14 cellular contexts compared by ENCODE assay signal in genomic region chr9:137280478-137281344, GRCh38. TPM values are rescaled to one million over a fixed set of nuclear protein-coding genes. Genes with fewer than 3 reads are reported as not detected.
A peak's percentile ranks its signal among the peaks of the same experiment; 100 is the strongest.
DNase-seq lines count a peak whose midpoint lies in the region; ATAC-seq and TF ChIP-seq lines count a peak whose summit lies in the region.
"Had no signal": no experiment of that assay in that cellular context is flagged by ENCODE, and none has a peak within 500 bp of the region (broad histone marks: within the 10 kb centered on the region; RNA-seq: fewer than 3 reads in every experiment).

No MANE protein-coding gene starts in this region.

- POLR2A ChIA-PET in activated naive CD8-positive, alpha-beta T cell treated with anti-CD3 and anti-CD28 coated beads, Interleukin-2, amount 10 ng/mL, durations not matched to agents 7 days and 5 days (lab: Charles Lee): interaction anchor here (0.5 kb wide), 1 partner anchor 133 kb away, joined by 3 read pairs; no protein-coding TSS in a partner anchor

- intact Hi-C loops in activated T-helper 2 cell treated with anti-CD3 and anti-CD28 coated beads, Interferon-gamma antibody, Interleukin-2, Interleukin-4, amounts not matched to agents 10 μg/mL and 5 μg/mL and 100 μg/mL, durations not matched to agents 14 hours and 24 hours and 36 hours (cut with micrococcal nuclease): no loop called here

- peaks cover 0 to 44% (median 17%) of the 10 kb centered on the region in 4 donors for H3K4me1 ChIP-seq in tibial nerve

- TF ChIP-seq EP300 in tibial nerve (IDR thresholded peaks at IDR 0.05): no peak

- no peak overlapping the region for H3K4me3 Mint-ChIP-seq in activated naive CD8-positive, alpha-beta T cell treated with anti-CD3 and anti-CD28 coated beads, Interleukin-2, amount 10 ng/mL, durations not matched to agents 7 days and 5 days
- H3K4me3 Mint-ChIP-seq in activated naive CD8-positive, alpha-beta T cell treated with anti-CD3 and anti-CD28 coated beads for 36 hours: no peak overlapping the region
- no peak overlapping the region for H3K4me3 Mint-ChIP-seq in chondrocyte (ENCODE audit: unreplicated experiment)
- H3K4me3 Mint-ChIP-seq in activated T-helper 2 cell treated with anti-CD3 and anti-CD28 coated beads, Interferon-gamma antibody, Interleukin-2, Interleukin-4, amounts not matched to agents 10 μg/mL and 5 μg/mL and 100 μg/mL, durations not matched to agents 14 hours and 24 hours and 36 hours (ENCODE audit: low read depth): no peak overlapping the region

- H3K27ac ChIP-seq in tibial nerve: no peak overlapping the region
- H3K27ac ChIP-seq: A549, HL-60 had no signal

- H3K27me3 Mint-ChIP-seq in activated naive CD8-positive, alpha-beta T cell treated with anti-CD3 and anti-CD28 coated beads, Interleukin-2, amount 10 ng/mL, durations not matched to agents 7 days and 5 days: no peaks in the 10 kb centered on the region
- H3K27me3 Mint-ChIP-seq in activated naive CD8-positive, alpha-beta T cell treated with anti-CD3 and anti-CD28 coated beads for 36 hours: peaks cover 28% of the 10 kb centered on the region
- H3K27me3 Mint-ChIP-seq in chondrocyte (ENCODE audit: low read depth): no peaks in the 10 kb centered on the region
- H3K27me3 Mint-ChIP-seq in activated T-helper 2 cell treated with anti-CD3 and anti-CD28 coated beads, Interferon-gamma antibody, Interleukin-2, Interleukin-4, amounts not matched to agents 10 μg/mL and 5 μg/mL and 100 μg/mL, durations not matched to agents 14 hours and 24 hours and 36 hours (ENCODE audit: low read depth): no peaks in the 10 kb centered on the region

- peak; percentile 44 for DNase-seq in activated naive CD8-positive, alpha-beta T cell treated with anti-CD3 and anti-CD28 coated beads, Interleukin-2, amount 10 ng/mL, durations not matched to agents 7 days and 5 days
- DNase-seq in activated naive CD8-positive, alpha-beta T cell treated with anti-CD3 and anti-CD28 coated beads for 36 hours: no peak
- peak; percentile 94 for DNase-seq in chondrocyte (ENCODE audit: low spot score)
- DNase-seq in iPS-NIHi7 (ENCODE audit: extremely low spot score): peak; percentile 73
- no peak for DNase-seq in tibial nerve (ENCODE audit: low spot score in 2 of 2)
- DNase-seq in activated T-helper 2 cell treated with anti-CD3 and anti-CD28 coated beads, Interferon-gamma antibody, Interleukin-2, Interleukin-4, amounts not matched to agents 10 μg/mL and 5 μg/mL and 100 μg/mL, durations not matched to agents 14 hours and 24 hours and 36 hours (ENCODE audit: low spot score): no peak
- no peak for DNase-seq in RKO (ENCODE audit: low spot score)
- DNase-seq: activated T-cell treated with anti-CD3 and anti-CD28 coated beads, Interleukin-2, amount 50 U/mL, for 48 hours; midbrain; stimulated activated CD4-positive, alpha-beta T cell treated with anti-CD3 and anti-CD28 coated beads, Interleukin-1b, Interleukin-23, amount 100 ng/mL, for 48 hours had no signal

- no peak for ATAC-seq in activated naive CD8-positive, alpha-beta T cell treated with anti-CD3 and anti-CD28 coated beads, Interleukin-2, amount 10 ng/mL, durations not matched to agents 7 days and 5 days (ENCODE audit: low read depth)
- no peak for ATAC-seq in GM21576 (IDR thresholded peaks at IDR 0.05; ENCODE audit: unreplicated experiment)
- ATAC-seq: A549 had no signal

- H3K27ac Mint-ChIP-seq in activated naive CD8-positive, alpha-beta T cell treated with anti-CD3 and anti-CD28 coated beads, Interleukin-2, amount 10 ng/mL, durations not matched to agents 7 days and 5 days: no peak overlapping the region
- no peak overlapping the region for H3K27ac Mint-ChIP-seq in activated naive CD8-positive, alpha-beta T cell treated with anti-CD3 and anti-CD28 coated beads for 36 hours
- no peak overlapping the region for H3K27ac Mint-ChIP-seq in chondrocyte (ENCODE audit: unreplicated experiment)
- H3K27ac Mint-ChIP-seq in activated T-helper 2 cell treated with anti-CD3 and anti-CD28 coated beads, Interferon-gamma antibody, Interleukin-2, Interleukin-4, amounts not matched to agents 10 μg/mL and 5 μg/mL and 100 μg/mL, durations not matched to agents 14 hours and 24 hours and 36 hours: no peak overlapping the region

- no peaks in the 10 kb centered on the region for H3K36me3 Mint-ChIP-seq in activated naive CD8-positive, alpha-beta T cell treated with anti-CD3 and anti-CD28 coated beads, Interleukin-2, amount 10 ng/mL, durations not matched to agents 7 days and 5 days
- no peaks in the 10 kb centered on the region for H3K36me3 Mint-ChIP-seq in activated naive CD8-positive, alpha-beta T cell treated with anti-CD3 and anti-CD28 coated beads for 36 hours
- H3K36me3 Mint-ChIP-seq in chondrocyte (ENCODE audit: low read depth): no peaks in the 10 kb centered on the region
- H3K36me3 Mint-ChIP-seq in activated T-helper 2 cell treated with anti-CD3 and anti-CD28 coated beads, Interferon-gamma antibody, Interleukin-2, Interleukin-4, amounts not matched to agents 10 μg/mL and 5 μg/mL and 100 μg/mL, durations not matched to agents 14 hours and 24 hours and 36 hours (ENCODE audit: low read depth): peaks cover 10% of the 10 kb centered on the region

- peak; percentile 82 for TF ChIP-seq CTCF in chondrocyte (IDR thresholded peaks at IDR 0.05)
- peak in 4 of 5 experiments; percentile 14 to 18 (median 17) for TF ChIP-seq CTCF in tibial nerve (IDR thresholded peaks at IDR 0.05)

- no peak for TF ChIP-seq POLR2A in tibial nerve (IDR thresholded peaks at IDR 0.05)

- H3K4me3 ChIP-seq in tibial nerve: peak overlapping the region in 1 of 4 donors; percentile 12
- H3K4me3 ChIP-seq: A549 had no signal

- H3K36me3 ChIP-seq in tibial nerve: peaks cover 0 to 17% (median 0%) of the 10 kb centered on the region in 3 donors

- H3K27me3 ChIP-seq in tibial nerve: peaks cover 0 to 56% of the 10 kb centered on the region in 2 donors
- H3K27me3 ChIP-seq: upper lobe of left lung had no signal

- WGBS in tibial nerve, 2 donors: 45% methylated on average over 41 to 66 of the region's 85 CpGs

- H3K9me3 Mint-ChIP-seq in activated naive CD8-positive, alpha-beta T cell treated with anti-CD3 and anti-CD28 coated beads, Interleukin-2, amount 10 ng/mL, durations not matched to agents 7 days and 5 days: no peaks in the 10 kb centered on the region
- no peaks in the 10 kb centered on the region for H3K9me3 Mint-ChIP-seq in activated naive CD8-positive, alpha-beta T cell treated with anti-CD3 and anti-CD28 coated beads for 36 hours
- H3K9me3 Mint-ChIP-seq in chondrocyte (ENCODE audit: low read depth): no peaks in the 10 kb centered on the region
- no peaks in the 10 kb centered on the region for H3K9me3 Mint-ChIP-seq in activated T-helper 2 cell treated with anti-CD3 and anti-CD28 coated beads, Interferon-gamma antibody, Interleukin-2, Interleukin-4, amounts not matched to agents 10 μg/mL and 5 μg/mL and 100 μg/mL, durations not matched to agents 14 hours and 24 hours and 36 hours

- peaks cover 0 to 22% (median 0%) of the 10 kb centered on the region in 4 donors for H3K9me3 ChIP-seq in tibial nerve
- H3K9me3 ChIP-seq: A549, upper lobe of left lung had no signal

- H3K4me1 Mint-ChIP-seq in activated naive CD8-positive, alpha-beta T cell treated with anti-CD3 and anti-CD28 coated beads, Interleukin-2, amount 10 ng/mL, durations not matched to agents 7 days and 5 days: peaks cover 4% of the 10 kb centered on the region
- peaks cover 7% of the 10 kb centered on the region for H3K4me1 Mint-ChIP-seq in activated naive CD8-positive, alpha-beta T cell treated with anti-CD3 and anti-CD28 coated beads for 36 hours
- H3K4me1 Mint-ChIP-seq in chondrocyte (ENCODE audit: low read depth): peaks cover 19% of the 10 kb centered on the region
- peaks cover 8% of the 10 kb centered on the region for H3K4me1 Mint-ChIP-seq in activated T-helper 2 cell treated with anti-CD3 and anti-CD28 coated beads, Interferon-gamma antibody, Interleukin-2, Interleukin-4, amounts not matched to agents 10 μg/mL and 5 μg/mL and 100 μg/mL, durations not matched to agents 14 hours and 24 hours and 36 hours (ENCODE audit: low read depth)

RNA-seq across cellular contexts. Expression of gene TOR4A, which starts 3.2 kb away (rescaled TPM):
- total RNA-seq in activated naive CD8-positive, alpha-beta T cell treated with anti-CD3 and anti-CD28 coated beads, Interleukin-2, amount 10 ng/mL, durations not matched to agents 7 days and 5 days: 1 to 10 TPM; 8.1 to 8.2 TPM
- total RNA-seq in activated naive CD8-positive, alpha-beta T cell treated with anti-CD3 and anti-CD28 coated beads for 36 hours: 1 to 10 TPM; 3.6 to 3.9 TPM
- total RNA-seq in chondrocyte: 0.85 to 3.5 TPM (median 3.4 TPM) in 3 replicates
- total RNA-seq in tibial nerve: 10 to 100 TPM in 1 of 4 donors, 1 to 10 TPM in 3; 3.3 to 11.4 (median 4.3) TPM
- total RNA-seq in activated T-helper 2 cell treated with anti-CD3 and anti-CD28 coated beads, Interferon-gamma antibody, Interleukin-2, Interleukin-4, amounts not matched to agents 10 μg/mL and 5 μg/mL and 100 μg/mL, durations not matched to agents 14 hours and 24 hours and 36 hours: 17.2 and 17.5 TPM in 2 replicates

RNA-seq across cellular contexts. Expression of gene NRARP, which starts 21.4 kb away (rescaled TPM):
- 1 to 10 TPM; 1.2 to 1.7 TPM for total RNA-seq in activated naive CD8-positive, alpha-beta T cell treated with anti-CD3 and anti-CD28 coated beads, Interleukin-2, amount 10 ng/mL, durations not matched to agents 7 days and 5 days
- 1 to 10 TPM; 5.0 to 5.3 TPM for total RNA-seq in activated naive CD8-positive, alpha-beta T cell treated with anti-CD3 and anti-CD28 coated beads for 36 hours
- 0.39 to 6.9 TPM (median 6.7 TPM) in 3 replicates for total RNA-seq in chondrocyte
- 10 to 100 TPM in 1 of 4 donors, 1 to 10 TPM in 3; 3.1 to 13.5 (median 3.9) TPM for total RNA-seq in tibial nerve
- 9.3 and 11.2 TPM in 2 replicates for total RNA-seq in activated T-helper 2 cell treated with anti-CD3 and anti-CD28 coated beads, Interferon-gamma antibody, Interleukin-2, Interleukin-4, amounts not matched to agents 10 μg/mL and 5 μg/mL and 100 μg/mL, durations not matched to agents 14 hours and 24 hours and 36 hours

RNA-seq across cellular contexts. Expression of gene NELFB, which starts 25.6 kb away (rescaled TPM):
- total RNA-seq in activated naive CD8-positive, alpha-beta T cell treated with anti-CD3 and anti-CD28 coated beads, Interleukin-2, amount 10 ng/mL, durations not matched to agents 7 days and 5 days: 10 to 100 TPM; 58.7 to 63.1 TPM
- total RNA-seq in activated naive CD8-positive, alpha-beta T cell treated with anti-CD3 and anti-CD28 coated beads for 36 hours: 10 to 100 TPM; 54.4 to 56.4 TPM
- total RNA-seq in chondrocyte (48.0 to 55.1 TPM (median 52.4 TPM) in 3 replicates), tibial nerve (10 to 100 TPM; 29.7 to 52.0 (median 38.7) TPM)
- total RNA-seq in activated T-helper 2 cell treated with anti-CD3 and anti-CD28 coated beads, Interferon-gamma antibody, Interleukin-2, Interleukin-4, amounts not matched to agents 10 μg/mL and 5 μg/mL and 100 μg/mL, durations not matched to agents 14 hours and 24 hours and 36 hours: 71.4 and 72.6 TPM in 2 replicates

RNA-seq across cellular contexts. Expression of gene STPG3, which starts 29.6 kb away (rescaled TPM):
- not detected for total RNA-seq in activated naive CD8-positive, alpha-beta T cell treated with anti-CD3 and anti-CD28 coated beads, Interleukin-2, amount 10 ng/mL, durations not matched to agents 7 days and 5 days
- total RNA-seq in activated naive CD8-positive, alpha-beta T cell treated with anti-CD3 and anti-CD28 coated beads for 36 hours: not detected
- total RNA-seq in chondrocyte: not detected in 3 replicates
- not detected for total RNA-seq in tibial nerve
- 0.48 TPM in 2 replicates for total RNA-seq in activated T-helper 2 cell treated with anti-CD3 and anti-CD28 coated beads, Interferon-gamma antibody, Interleukin-2, Interleukin-4, amounts not matched to agents 10 μg/mL and 5 μg/mL and 100 μg/mL, durations not matched to agents 14 hours and 24 hours and 36 hours

RNA-seq across cellular contexts. Expression of gene TUBB4B, which starts 39.6 kb away (rescaled TPM):
- total RNA-seq in activated naive CD8-positive, alpha-beta T cell treated with anti-CD3 and anti-CD28 coated beads, Interleukin-2, amount 10 ng/mL, durations not matched to agents 7 days and 5 days: 100 to 1,000 TPM; 241 to 249 TPM
- total RNA-seq in activated naive CD8-positive, alpha-beta T cell treated with anti-CD3 and anti-CD28 coated beads for 36 hours: 100 to 1,000 TPM; 271 to 274 TPM
- total RNA-seq in chondrocyte (117 to 155 TPM (median 121 TPM) in 3 replicates), tibial nerve (100 to 1,000 TPM; 102 to 190 (median 161) TPM)
- 357 and 361 TPM in 2 replicates for total RNA-seq in activated T-helper 2 cell treated with anti-CD3 and anti-CD28 coated beads, Interferon-gamma antibody, Interleukin-2, Interleukin-4, amounts not matched to agents 10 μg/mL and 5 μg/mL and 100 μg/mL, durations not matched to agents 14 hours and 24 hours and 36 hours

Comparison
In these comparisons a context has a peak if more than half of its experiments do, and no peak if none do; other contexts are left out.
1. DNase-seq: peak in activated naive CD8-positive, alpha-beta T cell treated with anti-CD3 and anti-CD28 coated beads, Interleukin-2, amount 10 ng/mL, durations not matched to agents 7 days and 5 days (single experiment), chondrocyte (single experiment) and iPS-NIHi7 (single experiment); none in activated naive CD8-positive, alpha-beta T cell treated with anti-CD3 and anti-CD28 coated beads for 36 hours (single experiment), tibial nerve (0 of 2), activated T-helper 2 cell treated with anti-CD3 and anti-CD28 coated beads, Interferon-gamma antibody, Interleukin-2, Interleukin-4, amounts not matched to agents 10 μg/mL and 5 μg/mL and 100 μg/mL, durations not matched to agents 14 hours and 24 hours and 36 hours (single experiment) and RKO (single experiment).